Comparison of ENCODE assay signal across 9 cellular contexts in genomic region chr2:217978536-217979150, GRCh38. TPM values are rescaled to one million over a fixed set of nuclear protein-coding genes. Genes with fewer than 3 reads are reported as not detected.
DNase-seq lines count a peak whose midpoint lies in the region; ATAC-seq and TF ChIP-seq lines count a peak whose summit lies in the region.
"Had no signal": no experiment of that assay in that cellular context is flagged by ENCODE, and none has a peak within 500 bp of the region (broad histone marks: within the 10 kb centered on the region; RNA-seq: fewer than 3 reads in every experiment).

No MANE protein-coding gene starts in this region.

- ATAC-seq in mucosa of descending colon (peak; percentile 44), GM18867 (IDR thresholded peaks at IDR 0.05; ENCODE audit: unreplicated experiment) (no peak)

- TF ChIP-seq CTCF in fibroblast of pulmonary artery (IDR thresholded peaks at IDR 0.05; ENCODE audit: low read length, missing control alignments) (no peak), mucosa of descending colon (IDR thresholded peaks at IDR 0.05) (no peak), tibial artery (IDR thresholded peaks at IDR 0.05) (no peak), GM10248 (IDR thresholded peaks at IDR 0.05; ENCODE audit: control extremely low read depth, extremely low read depth, low read depth, missing control alignments) (no peak)

- no peaks in the 10 kb centered on the region for H3K36me3 ChIP-seq in mucosa of descending colon (ENCODE audit: low read depth)
- no peaks in the 10 kb centered on the region for H3K36me3 ChIP-seq in tibial artery

- intact Hi-C loops in mucosa of descending colon (cut with DNase I, micrococcal nuclease) (no loop called here), tibial artery (cut with DNase I; ENCODE audit: low total_unique reads) (no loop called here)

- no peaks in the 10 kb centered on the region for H3K27me3 ChIP-seq in tibial artery
- H3K27me3 ChIP-seq: MG63 had no signal

- H3K9me3 ChIP-seq in mucosa of descending colon (no peaks in the 10 kb centered on the region), tibial artery (no peaks in the 10 kb centered on the region)
- H3K9me3 ChIP-seq: MG63 had no signal

- CTCF ChIA-PET in GM10248 (lab: Yijun Ruan, JAX) = interaction anchor here (1.5 kb wide), 1 partner anchor 9 kb away, joined by 3 read pairs; no protein-coding TSS in a partner anchor

- H3K4me1 ChIP-seq in mucosa of descending colon (ENCODE audit: low read depth) (no peaks in the 10 kb centered on the region), tibial artery (peaks cover 6 to 85% (median 55%) of the 10 kb centered on the region in 4 donors)

- H3K27ac ChIP-seq in tibial artery = peak overlapping the region; percentile 84 to 90

- H3K4me3 ChIP-seq in fibroblast of pulmonary artery (replicated peaks; ENCODE audit: low read depth, low read length) = peak overlapping the region; percentile 19
- H3K4me3 ChIP-seq in mucosa of descending colon = no peak overlapping the region
- peak overlapping the region; percentile 64 to 86 for H3K4me3 ChIP-seq in tibial artery
- H3K4me3 ChIP-seq: MG63 had no signal

- peak; percentile 20 for DNase-seq in SW480 (ENCODE audit: low spot score)
- DNase-seq in fibroblast of pulmonary artery (ENCODE audit: low read depth) = no peak
- no peak for DNase-seq in mucosa of descending colon
- DNase-seq in tibial artery = peak; percentile 24 to 75
- DNase-seq in GM19238 (ENCODE audit: insufficient read length, low spot score) = no peak
- DNase-seq in activated T-cell treated with anti-CD3 and anti-CD28 coated beads, Interleukin-2, amount 50 U/mL, for 48 hours = no peak
- no peak for DNase-seq in GM10248 (ENCODE audit: extremely low spot score)
- DNase-seq: MG63 had no signal

- POLR2A ChIA-PET in GM10248 (lab: Yijun Ruan, JAX) = no interaction called here

RNA-seq across cellular contexts. Expression of gene TNS1, which starts 24.2 kb away (rescaled TPM):
- 1,000 to 10,000 TPM in 1 of 3 donors, 100 to 1,000 TPM in 1, 10 to 100 TPM in 1; 43.8 to 1,458 (median 121) TPM for total RNA-seq in mucosa of descending colon

Comparison
In these comparisons a context has a peak if more than half of its experiments do, and no peak if none do; other contexts are left out.
1. DNase-seq: peak in SW480 (single experiment) and tibial artery (2 of 2); none in fibroblast of pulmonary artery (single experiment), mucosa of descending colon (0 of 3), GM19238 (single experiment), activated T-cell treated with anti-CD3 and anti-CD28 coated beads, Interleukin-2, amount 50 U/mL, for 48 hours (0 of 2) and GM10248 (single experiment).